14 cellular contexts compared by ENCODE assay signal in genomic region chr1:55316494-55316893, GRCh38.
DNase-seq lines count a peak whose midpoint lies in the region; ATAC-seq and TF ChIP-seq lines count a peak whose summit lies in the region.
"Had no signal": no experiment of that assay in that cellular context is flagged by ENCODE, and none has a peak within 500 bp of the region (broad histone marks: within the 10 kb centered on the region; RNA-seq: fewer than 3 reads in every experiment).

No MANE protein-coding gene starts in this region.

- no peaks in the 10 kb centered on the region; a peak in 1 of 22 replicates for H3K27me3 ChIP-seq in BLaER1 treated with 17β-estradiol and CSF1 and Interleukin-3, amounts not matched to agents 10 nM and 100 nM
- no peaks in the 10 kb centered on the region for H3K27me3 ChIP-seq in gastroesophageal sphincter
- H3K27me3 ChIP-seq: BE2C had no signal

- 63 to 76% methylated on average over 2 to 3 of the region's 4 CpGs for WGBS in gastroesophageal sphincter (ENCODE audit: low coverage in 1 of 2), 2 donors

- H3K4me3 Mint-ChIP-seq in T-helper 17 cell: no peak overlapping the region
- H3K4me3 Mint-ChIP-seq: CD4-positive, CD25-positive, alpha-beta regulatory T cell had no signal

- no peak for DNase-seq in T-helper 17 cell
- peak; percentile 31 for DNase-seq in dermis blood vessel endothelial cell
- peak; percentile 17 for DNase-seq in medulla oblongata (ENCODE audit: extremely low spot score)
- DNase-seq in GM10266 (ENCODE audit: extremely low spot score): no peak
- DNase-seq in NCI-H1105 treated with DMSO at 0.1 percent for 48 hours (lab: John Stamatoyannopoulos, UW): no peak
- DNase-seq: BE2C; CD4-positive, CD25-positive, alpha-beta regulatory T cell had no signal

- peak overlapping the region; percentile 62 for H3K27ac Mint-ChIP-seq in T-helper 17 cell
- H3K27ac Mint-ChIP-seq: CD4-positive, CD25-positive, alpha-beta regulatory T cell had no signal

- peaks cover 24 to 39% (median 29%) of the 10 kb centered on the region in 10 experiments for H3K4me1 ChIP-seq in BLaER1 treated with 17β-estradiol and CSF1 and Interleukin-3, amounts not matched to agents 10 nM and 100 nM
- peaks cover 0 to 3% (median 0%) of the 10 kb centered on the region in 3 donors for H3K4me1 ChIP-seq in gastroesophageal sphincter
- H3K4me1 ChIP-seq: BE2C, HAP-1 had no signal

- 0 out of 20 replicates have a peak overlapping the region, but pooled peaks of 1 of the 10 experiments have one; percentile 19 for H3K4me3 ChIP-seq in BLaER1 treated with 17β-estradiol and CSF1 and Interleukin-3, amounts not matched to agents 10 nM and 100 nM
- H3K4me3 ChIP-seq in gastroesophageal sphincter: no peak overlapping the region
- H3K4me3 ChIP-seq: GM12878, HAP-1, K562 had no signal

- H3K4me1 Mint-ChIP-seq in T-helper 17 cell: peaks cover 7% of the 10 kb centered on the region

- H3K27ac ChIP-seq in BLaER1 treated with 17β-estradiol and CSF1 and Interleukin-3, amounts not matched to agents 10 nM and 100 nM: peak overlapping the region in 2 of 11 experiments; percentile 3 to 11; a peak in 3 of 22 replicates
- no peak overlapping the region for H3K27ac ChIP-seq in gastroesophageal sphincter
- H3K27ac ChIP-seq: HL-60 had no signal

- ATAC-seq in T-helper 17 cell (no peak), gastroesophageal sphincter (no peak), HG03439 (IDR thresholded peaks at IDR 0.05; ENCODE audit: unreplicated experiment) (no peak)
- ATAC-seq: GM12878, K562 had no signal

- no peak for TF ChIP-seq EP300 in gastroesophageal sphincter (IDR thresholded peaks at IDR 0.05)

- H3K36me3 ChIP-seq in BLaER1 treated with 17β-estradiol and CSF1 and Interleukin-3, amounts not matched to agents 10 nM and 100 nM: no peaks in the 10 kb centered on the region
- H3K36me3 ChIP-seq in gastroesophageal sphincter: no peaks in the 10 kb centered on the region
- H3K36me3 ChIP-seq: BE2C, HAP-1 had no signal

- no peak for TF ChIP-seq POLR2A in gastroesophageal sphincter (IDR thresholded peaks at IDR 0.05)

- no peaks in the 10 kb centered on the region for H3K36me3 Mint-ChIP-seq in T-helper 17 cell (ENCODE audit: low read depth)
- H3K36me3 Mint-ChIP-seq: CD4-positive, CD25-positive, alpha-beta regulatory T cell had no signal

- H4K20me1 ChIP-seq in BLaER1 treated with 17β-estradiol and CSF1 and Interleukin-3, amounts not matched to agents 10 nM and 100 nM: no peaks in the 10 kb centered on the region; a peak in 1 of 22 replicates

- no peak for TF ChIP-seq CTCF in gastroesophageal sphincter (IDR thresholded peaks at IDR 0.05)
- TF ChIP-seq CTCF in GM10266 (IDR thresholded peaks at IDR 0.05; ENCODE audit: control insufficient read depth, insufficient read depth, low read depth, missing control alignments): no peak

- 0 out of 22 replicates have a peak, but pooled peaks cover 0 to 6% (median 0%) of the 10 kb centered on the region in 11 experiments for H3K9me3 ChIP-seq in BLaER1 treated with 17β-estradiol and CSF1 and Interleukin-3, amounts not matched to agents 10 nM and 100 nM (replicated peaks in 1 of 11)
- no peaks in the 10 kb centered on the region for H3K9me3 ChIP-seq in T-helper 17 cell (ENCODE audit: control insufficient read depth, low read length, poor library complexity, severe bottlenecking)
- H3K9me3 ChIP-seq in gastroesophageal sphincter: no peaks in the 10 kb centered on the region
- H3K9me3 ChIP-seq: BE2C, HAP-1 had no signal

- no peak overlapping the region for H3K9ac ChIP-seq in BLaER1 treated with 17β-estradiol and CSF1 and Interleukin-3, amounts not matched to agents 10 nM and 100 nM

- H3K27me3 Mint-ChIP-seq in T-helper 17 cell: peaks cover 7% of the 10 kb centered on the region
- H3K27me3 Mint-ChIP-seq: CD4-positive, CD25-positive, alpha-beta regulatory T cell had no signal

- peak overlapping the region; percentile 45 to 81 (median 61) for H3K4me2 ChIP-seq in BLaER1 treated with 17β-estradiol and CSF1 and Interleukin-3, amounts not matched to agents 10 nM and 100 nM

Comparison
In these comparisons a context has a peak if more than half of its experiments do, and no peak if none do; other contexts are left out.
1. DNase-seq: peak in dermis blood vessel endothelial cell (single experiment) and medulla oblongata (single experiment); none in T-helper 17 cell (0 of 3), GM10266 (single experiment) and NCI-H1105 treated with DMSO at 0.1 percent for 48 hours (single experiment).